ENCODE assay signal across 31 cellular contexts in the genomic region with DNA sequence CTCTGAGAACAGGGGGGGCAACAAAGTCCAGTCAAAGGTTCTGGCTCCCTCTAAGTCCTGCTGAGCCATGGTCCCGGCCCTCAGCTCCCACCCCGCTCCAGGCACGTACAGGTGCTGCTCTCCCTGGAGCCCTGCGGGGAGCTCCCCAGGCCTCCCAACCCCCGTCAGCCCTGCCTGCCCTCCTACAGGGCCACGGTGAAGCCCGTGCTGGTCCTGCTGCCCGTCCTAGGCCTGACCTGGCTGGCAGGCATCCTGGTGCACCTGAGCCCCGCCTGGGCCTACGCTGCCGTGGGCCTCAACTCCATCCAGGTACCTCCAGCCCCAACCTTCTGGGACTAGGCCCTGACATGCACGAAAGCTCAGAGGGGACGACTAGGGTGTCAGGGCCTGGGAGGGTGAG. TPM values are rescaled to one million over a fixed set of nuclear protein-coding genes. Genes with fewer than 3 reads are reported as not detected.
DNase-seq lines count a peak whose midpoint lies in the region; ATAC-seq, FAIRE-seq and TF ChIP-seq lines count a peak whose summit lies in the region.
"Had no signal": no experiment of that assay in that cellular context is flagged by ENCODE, and none has a peak within 500 bp of the region (broad histone marks: within the 10 kb centered on the region; RNA-seq: fewer than 3 reads in every experiment).

No MANE protein-coding gene starts in this region.

- H3K36me3 ChIP-seq in NT2/D1 (ENCODE audit: insufficient read depth, insufficient read length, low read length) (no peaks in the 10 kb centered on the region), kidney (ENCODE audit: control insufficient read depth in 1 of 2, insufficient read depth in 2 of 2, low read length in 2 of 2) (no peaks in the 10 kb centered on the region), neuronal stem cell (replicated peaks in 1 of 2; ENCODE audit: control insufficient read depth in 2 of 2, insufficient read depth in 2 of 2, low read length in 2 of 2) (no peaks in the 10 kb centered on the region)
- H3K36me3 ChIP-seq: BE2C, BLaER1 had no signal

- no peak overlapping the region for H3K27ac Mint-ChIP-seq in stimulated activated naive CD8-positive, alpha-beta T cell treated with anti-CD3 and anti-CD28 coated beads, Interleukin-15, amount 100 ng/mL, for 72 hours
- H3K27ac Mint-ChIP-seq: CD14-positive monocyte; CD4-positive, CD25-positive, alpha-beta regulatory T cell; CD8-positive, alpha-beta memory T cell had no signal

- no peak for TF ChIP-seq CTCF in kidney (IDR thresholded peaks at IDR 0.05; ENCODE audit: borderline replicate concordance, extremely low read depth, insufficient read depth)

- peak overlapping the region; percentile 97 for H2BK12ac ChIP-seq in neuronal stem cell (ENCODE audit: low read length)

- peak overlapping the region; percentile 85 for H3K18ac ChIP-seq in neuronal stem cell (ENCODE audit: low read length)

- H3K27me3 ChIP-seq in NT2/D1 (ENCODE audit: insufficient read depth, insufficient read length) (no peaks in the 10 kb centered on the region), neuronal stem cell (ENCODE audit: control insufficient read depth in 3 of 3, insufficient read depth in 3 of 3, low read depth in 1 of 3, low read length in 3 of 3) (peaks cover 0 to 70% (median 0%) of the 10 kb centered on the region in 3 experiments)
- H3K27me3 ChIP-seq: BE2C, BLaER1 had no signal

- H4K91ac ChIP-seq in neuronal stem cell (ENCODE audit: low read depth, low read length, poor library complexity): no peak overlapping the region

- no peak for DNase-seq in NT2/D1 (ENCODE audit: low read depth, low spot score)
- peak; percentile 65 for DNase-seq in kidney
- no peak for DNase-seq in neuronal stem cell (ENCODE audit: low spot score)
- DNase-seq in epidermal melanocyte (ENCODE audit: insufficient read length, low spot score): no peak
- no peak for DNase-seq in stimulated activated naive CD8-positive, alpha-beta T cell treated with anti-CD3 and anti-CD28 coated beads, Interleukin-15, amount 100 ng/mL, for 72 hours
- DNase-seq: 8988T; ACHN; BE2C; C1 segment of cervical spinal cord; CD4-positive, CD25-positive, alpha-beta regulatory T cell; COR-L47; DMS 273 treated with DMSO at 0.1 percent for 48 hours; DMS153; DMS53; DMS79; DND-41; EL; GDM1 had no signal

- H3K4me1 Mint-ChIP-seq in stimulated activated naive CD8-positive, alpha-beta T cell treated with anti-CD3 and anti-CD28 coated beads, Interleukin-15, amount 100 ng/mL, for 72 hours: no peaks in the 10 kb centered on the region
- H3K4me1 Mint-ChIP-seq: CD4-positive, alpha-beta memory T cell; CD4-positive, CD25-positive, alpha-beta regulatory T cell; CD8-positive, alpha-beta memory T cell had no signal

- H3K9ac ChIP-seq in NT2/D1 (ENCODE audit: insufficient read length, low read depth): peak overlapping the region; percentile 47
- no peak overlapping the region for H3K9ac ChIP-seq in kidney (ENCODE audit: low read length in 2 of 2)
- H3K9ac ChIP-seq in neuronal stem cell (ENCODE audit: low read depth, low read length, poor library complexity): peak overlapping the region; percentile 38
- H3K9ac ChIP-seq: BLaER1 had no signal

- intact Hi-C loops in kidney (cut with DNase I): no loop called here

- no peak for ATAC-seq in HG03280 (IDR thresholded peaks at IDR 0.05; ENCODE audit: unreplicated experiment)
- no peak for ATAC-seq in stimulated activated naive CD8-positive, alpha-beta T cell treated with anti-CD3 and anti-CD28 coated beads, Interleukin-15, amount 100 ng/mL, for 72 hours
- ATAC-seq: GM12878 had no signal

- peaks cover 27% of the 10 kb centered on the region for H3K4me1 ChIP-seq in NT2/D1 (ENCODE audit: insufficient read depth, insufficient read length)
- no peaks in the 10 kb centered on the region for H3K4me1 ChIP-seq in kidney (ENCODE audit: control insufficient read depth in 1 of 2, insufficient read depth in 1 of 2, low read depth in 1 of 2, low read length in 2 of 2)
- peaks cover 0 to 7% of the 10 kb centered on the region in 2 donors for H3K4me1 ChIP-seq in neuronal stem cell (ENCODE audit: control insufficient read depth in 2 of 2, insufficient read depth in 1 of 2, low read depth in 1 of 2, low read length in 2 of 2)
- H3K4me1 ChIP-seq: BE2C had no signal

- H3K27me3 Mint-ChIP-seq in stimulated activated naive CD8-positive, alpha-beta T cell treated with anti-CD3 and anti-CD28 coated beads, Interleukin-15, amount 100 ng/mL, for 72 hours: peaks cover 10% of the 10 kb centered on the region
- H3K27me3 Mint-ChIP-seq: CD4-positive, CD25-positive, alpha-beta regulatory T cell had no signal

- peak overlapping the region; percentile 80 for H3K23ac ChIP-seq in neuronal stem cell (ENCODE audit: low read depth, low read length, poor library complexity)

- no peak for FAIRE-seq in kidney (lab: Jason Lieb, UNC)
- FAIRE-seq: A204.1, GM12878, GM12892, GM18507 had no signal

- peak overlapping the region; percentile 83 for H2BK15ac ChIP-seq in neuronal stem cell (ENCODE audit: low read length)

- H3K14ac ChIP-seq in neuronal stem cell (ENCODE audit: low read length): no peak overlapping the region

- no peak overlapping the region for H3K4ac ChIP-seq in neuronal stem cell (ENCODE audit: low read length)

- H3K9me3 Mint-ChIP-seq in stimulated activated naive CD8-positive, alpha-beta T cell treated with anti-CD3 and anti-CD28 coated beads, Interleukin-15, amount 100 ng/mL, for 72 hours: no peaks in the 10 kb centered on the region
- H3K9me3 Mint-ChIP-seq: CD14-positive monocyte; CD4-positive, alpha-beta memory T cell; CD8-positive, alpha-beta memory T cell had no signal

- H3K4me3 ChIP-seq in NT2/D1 (ENCODE audit: insufficient read length, low read depth) (no peak overlapping the region), kidney (ENCODE audit: low read length in 2 of 2) (no peak overlapping the region), neuronal stem cell (ENCODE audit: low read length in 2 of 2) (no peak overlapping the region)
- H3K4me3 ChIP-seq: BLaER1, GM12878 had no signal

- H3K27ac ChIP-seq in kidney (ENCODE audit: low read depth in 2 of 2, low read length in 2 of 2): no peak overlapping the region
- H3K27ac ChIP-seq in neuronal stem cell (replicated peaks; ENCODE audit: low read length): no peak overlapping the region

- H2AFZ ChIP-seq in neuronal stem cell (ENCODE audit: low read length): no peak overlapping the region

- no peak overlapping the region for H3K4me3 Mint-ChIP-seq in stimulated activated naive CD8-positive, alpha-beta T cell treated with anti-CD3 and anti-CD28 coated beads, Interleukin-15, amount 100 ng/mL, for 72 hours
- H3K4me3 Mint-ChIP-seq: CD14-positive monocyte; CD4-positive, alpha-beta memory T cell; CD8-positive, alpha-beta memory T cell had no signal

- H3K9me3 ChIP-seq in NT2/D1 (ENCODE audit: insufficient read depth, low read length) (no peaks in the 10 kb centered on the region), kidney (ENCODE audit: control insufficient read depth in 1 of 2, low read length in 2 of 2) (no peaks in the 10 kb centered on the region), neuronal stem cell (replicated peaks in 1 of 2; ENCODE audit: control insufficient read depth in 2 of 2, insufficient read depth in 1 of 2, low read depth in 1 of 2, low read length in 2 of 2) (no peaks in the 10 kb centered on the region)
- H3K9me3 ChIP-seq: BE2C, BLaER1 had no signal

- WGBS in neuronal stem cell (ENCODE audit: extremely low coverage in 2 of 2, insufficient read length in 2 of 2, insufficient replicate concordance in 1 of 2), 2 donors: no CpG with 5 or more reads among the region's 13 CpGs

- no peak overlapping the region for H3K4me2 ChIP-seq in neuronal stem cell (ENCODE audit: insufficient read depth, low read length, poor library complexity, severe bottlenecking)

- peak overlapping the region; percentile 68 for H2BK5ac ChIP-seq in neuronal stem cell (ENCODE audit: low read length)

- H2BK120ac ChIP-seq in neuronal stem cell (ENCODE audit: low read depth, low read length): no peak overlapping the region

- H3K79me1 ChIP-seq in neuronal stem cell (ENCODE audit: low read depth, low read length): no peaks in the 10 kb centered on the region

- peak overlapping the region; percentile 97 for H2AK5ac ChIP-seq in neuronal stem cell (ENCODE audit: low read depth, low read length)

- peak overlapping the region; percentile 19 for H4K8ac ChIP-seq in neuronal stem cell (ENCODE audit: low read depth, low read length)

RNA-seq across cellular contexts. Expression of gene ADGRD2, which starts 20.1 kb away (rescaled TPM):
- total RNA-seq in kidney: not detected
- polyA plus RNA-seq in kidney (ENCODE audit: insufficient read depth, low read depth, low replicate concordance): not detected
- polyA plus RNA-seq in neuronal stem cell (2013, experiment 1 of 2): 0.54 TPM
- polyA plus RNA-seq in neuronal stem cell (2013, experiment 2 of 2): 0.58 TPM
- total RNA-seq: A673; CD4-positive, alpha-beta memory T cell; CD4-positive, CD25-positive, alpha-beta regulatory T cell; CD8-positive, alpha-beta memory T cell; G401; GM12878 had no signal
- polyA plus RNA-seq: AG04450; CD14-positive monocyte; CD4-positive, alpha-beta memory T cell; CD4-positive, CD25-positive, alpha-beta regulatory T cell; CD8-positive, alpha-beta memory T cell; GM12878 had no signal

RNA-seq across cellular contexts. Expression of gene NR5A1, which starts 36.9 kb away (rescaled TPM):
- total RNA-seq in kidney: not detected
- not detected for polyA plus RNA-seq in kidney (ENCODE audit: insufficient read depth, low read depth, low replicate concordance)
- polyA plus RNA-seq in neuronal stem cell (2013, experiment 1 of 2): 0.33 TPM
- 0.30 TPM for polyA plus RNA-seq in neuronal stem cell (2013, experiment 2 of 2)
- total RNA-seq: A673; CD4-positive, alpha-beta memory T cell; CD4-positive, CD25-positive, alpha-beta regulatory T cell; CD8-positive, alpha-beta memory T cell; Daoy had no signal
- polyA plus RNA-seq: AG04450; CD14-positive monocyte; CD4-positive, alpha-beta memory T cell; CD4-positive, CD25-positive, alpha-beta regulatory T cell; CD8-positive, alpha-beta memory T cell had no signal

RNA-seq across cellular contexts. Expression of gene PSMB7, which starts 55.1 kb away (rescaled TPM):
- 105 TPM for total RNA-seq in kidney
- 250 TPM for polyA plus RNA-seq in kidney (ENCODE audit: insufficient read depth, low read depth, low replicate concordance)
- 189 TPM for polyA plus RNA-seq in neuronal stem cell (2013, experiment 1 of 2)
- 189 TPM for polyA plus RNA-seq in neuronal stem cell (2013, experiment 2 of 2)

Comparison
In these comparisons a context has a peak if more than half of its experiments do, and no peak if none do; other contexts are left out.
1. H3K9ac ChIP-seq: peak in NT2/D1 (single experiment) and neuronal stem cell (single experiment); none in kidney (0 of 2).